ENCODE assay signal across 1 cellular context in genomic region chr3:42658091-42658770, GRCh38.
TF ChIP-seq lines count a peak whose summit lies in the region.

No MANE protein-coding gene starts in this region.

TF ChIP-seq in HepG2, 621 proteins besides CTCF, POLR2A, EP300 and RAD21 (continues in another document):
- TF ChIP-seq NFYC (CRISPR knock-in tag; IDR thresholded peaks at IDR 0.05), result no peak
- no peak for TF ChIP-seq MXD3 (CRISPR knock-in tag; IDR thresholded peaks at IDR 0.05)
- peak; percentile 91 for TF ChIP-seq ZBTB33 (CRISPR knock-in tag; IDR thresholded peaks at IDR 0.05)
- TF ChIP-seq GFI1 (CRISPR knock-in tag; IDR thresholded peaks at IDR 0.05; ENCODE audit: borderline replicate concordance), result no peak
- no peak for TF ChIP-seq EED (CRISPR knock-in tag; IDR thresholded peaks at IDR 0.05)
- no peak for TF ChIP-seq MTF2 (CRISPR knock-in tag; IDR thresholded peaks at IDR 0.05; ENCODE audit: borderline replicate concordance)
- TF ChIP-seq SNAPC5 (CRISPR knock-in tag; IDR thresholded peaks at IDR 0.05; ENCODE audit: borderline replicate concordance), result no peak
- TF ChIP-seq RBFOX2 (IDR thresholded peaks at IDR 0.05; ENCODE audit: low read depth, low read length), result no peak
- TF ChIP-seq POGZ (CRISPR knock-in tag; IDR thresholded peaks at IDR 0.05), result 0 out of 2 replicates have a peak, but pooled peaks have one; percentile 21
- no peak for TF ChIP-seq ZNF556 (CRISPR knock-in tag; IDR thresholded peaks at IDR 0.05; ENCODE audit: borderline replicate concordance)
- no peak for TF ChIP-seq ZKSCAN8 (CRISPR knock-in tag; IDR thresholded peaks at IDR 0.05; ENCODE audit: borderline replicate concordance)
- TF ChIP-seq MED1 (CRISPR knock-in tag; IDR thresholded peaks at IDR 0.05), result no peak
- peak; percentile 44; the same call in 1 of the 2 replicates for TF ChIP-seq HNF4A (CRISPR knock-in tag; IDR thresholded peaks at IDR 0.05)
- TF ChIP-seq TRIM24 (CRISPR knock-in tag; IDR thresholded peaks at IDR 0.05), result no peak
- TF ChIP-seq ARID2 (CRISPR knock-in tag; IDR thresholded peaks at IDR 0.05; ENCODE audit: borderline replicate concordance), result no peak
- TF ChIP-seq FOXP1 (IDR thresholded peaks at IDR 0.05), result no peak
- TF ChIP-seq FOXP1 (CRISPR knock-in tag; IDR thresholded peaks at IDR 0.05), result no peak
- no peak for TF ChIP-seq ZBTB39 (CRISPR knock-in tag; IDR thresholded peaks at IDR 0.05)
- TF ChIP-seq ZNF260 (CRISPR knock-in tag; IDR thresholded peaks at IDR 0.05; ENCODE audit: borderline replicate concordance, low read depth), result no peak
- TF ChIP-seq HOXA3 (CRISPR knock-in tag; IDR thresholded peaks at IDR 0.05), result 0 out of 2 replicates have a peak, but pooled peaks have one; percentile 32
- TF ChIP-seq ZBTB21 (CRISPR knock-in tag; IDR thresholded peaks at IDR 0.05), result no peak
- TF ChIP-seq NR2F6 (IDR thresholded peaks at IDR 0.05), result no peak
- TF ChIP-seq NR2F6 (CRISPR knock-in tag; IDR thresholded peaks at IDR 0.05), result 0 out of 2 replicates have a peak, but pooled peaks have one; percentile 20
- TF ChIP-seq HNF1B (CRISPR knock-in tag; IDR thresholded peaks at IDR 0.05), result no peak
- no peak for TF ChIP-seq SMARCE1 (IDR thresholded peaks at IDR 0.05; ENCODE audit: borderline replicate concordance)
- TF ChIP-seq BATF2 (CRISPR knock-in tag; IDR thresholded peaks at IDR 0.05), result no peak
- TF ChIP-seq MAF1 (CRISPR knock-in tag; IDR thresholded peaks at IDR 0.05; ENCODE audit: borderline replicate concordance), result no peak
- no peak for TF ChIP-seq ZNF136 (CRISPR knock-in tag; IDR thresholded peaks at IDR 0.05; ENCODE audit: low read depth)
- peak; percentile 65; the same call in 1 of the 2 replicates for TF ChIP-seq ZBTB4 (CRISPR knock-in tag; IDR thresholded peaks at IDR 0.05; ENCODE audit: borderline replicate concordance)
- TF ChIP-seq ARID3A (IDR thresholded peaks at IDR 0.05; ENCODE audit: low read depth, low read length), result no peak
- TF ChIP-seq ZMYM2 (CRISPR knock-in tag; IDR thresholded peaks at IDR 0.05), result no peak
- TF ChIP-seq SRSF9 (IDR thresholded peaks at IDR 0.05; ENCODE audit: borderline replicate concordance, insufficient read depth, low read depth, low read length, poor library complexity, severe bottlenecking), result no peak
- no peak for TF ChIP-seq HNRNPLL (IDR thresholded peaks at IDR 0.05; ENCODE audit: low read depth, low read length, poor library complexity, severe bottlenecking)
- no peak for TF ChIP-seq NONO (IDR thresholded peaks at IDR 0.05)
- TF ChIP-seq NONO (CRISPR knock-in tag; conservative IDR thresholded peaks at IDR 0.05), result 0 out of 2 replicates have a peak, but pooled peaks have one; percentile 24
- TF ChIP-seq TEAD3 (CRISPR knock-in tag; optimal IDR thresholded peaks at IDR 0.05; ENCODE audit: borderline replicate concordance), result no peak
- no peak for TF ChIP-seq KDM2A (CRISPR knock-in tag; IDR thresholded peaks at IDR 0.05; ENCODE audit: borderline replicate concordance, low read depth)
- peak; percentile 87 for TF ChIP-seq ZBTB38 (CRISPR knock-in tag; IDR thresholded peaks at IDR 0.05)
- TF ChIP-seq ZNF687 (CRISPR knock-in tag; IDR thresholded peaks at IDR 0.05), result peak; percentile 10; the same call in 1 of the 2 replicates
- TF ChIP-seq HMGXB4 (CRISPR knock-in tag; IDR thresholded peaks at IDR 0.05; ENCODE audit: borderline replicate concordance in 1 of 2, low read depth in 1 of 2), result no peak
- no peak for TF ChIP-seq ZNF367 (CRISPR knock-in tag; IDR thresholded peaks at IDR 0.05; ENCODE audit: borderline replicate concordance)
- no peak for TF ChIP-seq U2AF1 (optimal IDR thresholded peaks at IDR 0.05; ENCODE audit: low read depth, low read length)
- TF ChIP-seq TBX3 (IDR thresholded peaks at IDR 0.05; ENCODE audit: borderline replicate concordance), result no peak
- TF ChIP-seq RBM22 (optimal IDR thresholded peaks at IDR 0.05; ENCODE audit: low read length), result no peak
- TF ChIP-seq HNRNPL (IDR thresholded peaks at IDR 0.05; ENCODE audit: low read depth, low read length), result no peak
- no peak for TF ChIP-seq ATF1 (CRISPR knock-in tag; IDR thresholded peaks at IDR 0.05)
- no peak for TF ChIP-seq ADNP (CRISPR knock-in tag; IDR thresholded peaks at IDR 0.05)
